8 cellular contexts compared by ENCODE assay signal in genomic region chr2:33069894-33070651, GRCh38.
DNase-seq lines count a peak whose midpoint lies in the region; ATAC-seq and TF ChIP-seq lines count a peak whose summit lies in the region.

No MANE protein-coding gene starts in this region.

- H3K9me3 ChIP-seq in lung (ENCODE audit: control insufficient read depth in 2 of 2, insufficient read depth in 1 of 2, low read length in 1 of 2): no peaks in the 10 kb centered on the region

- H3K4me3 ChIP-seq in lung (no peak overlapping the region), urinary bladder (ENCODE audit: low read depth, low read length) (no peak overlapping the region)

- H3K9me3 Mint-ChIP-seq in brain: peaks cover 0 to 8% (median 3%) of the 10 kb centered on the region in 5 experiments

- peaks cover 29% of the 10 kb centered on the region for H3K4me1 Mint-ChIP-seq in brain

- WGBS in lung, 2 donors: 77 to 88% methylated on average over 10 of the region's 10 CpGs
- 81% methylated on average over 10 of the region's 10 CpGs for WGBS in urinary bladder

- H3K27ac ChIP-seq in lung (ENCODE audit: low read depth in 1 of 2, low read length in 1 of 2) (peak overlapping the region in 1 of 2 donors; percentile 87), urinary bladder (ENCODE audit: low read depth) (peak overlapping the region; percentile 33)

- H3K4me3 Mint-ChIP-seq in brain: peak overlapping the region in 1 of 5 experiments; percentile 18

- H3K4me1 ChIP-seq in lung (ENCODE audit: control insufficient read depth in 2 of 2, insufficient read depth in 2 of 2, low read length in 2 of 2) (peaks cover 7 to 14% of the 10 kb centered on the region in 2 donors), urinary bladder (ENCODE audit: insufficient read depth) (no peaks in the 10 kb centered on the region)

- H3K27me3 Mint-ChIP-seq in brain: no peaks in the 10 kb centered on the region

- H3K36me3 ChIP-seq in lung (ENCODE audit: control insufficient read depth in 2 of 2, insufficient read depth in 2 of 2, low read length in 2 of 2) (no peaks in the 10 kb centered on the region), urinary bladder (ENCODE audit: insufficient read depth) (no peaks in the 10 kb centered on the region)

- peaks cover 7% of the 10 kb centered on the region for H3K36me3 Mint-ChIP-seq in brain

- TF ChIP-seq CTCF in brain (conservative IDR thresholded peaks at IDR 0.05): no peak
- no peak for TF ChIP-seq CTCF in lung (IDR thresholded peaks at IDR 0.05; ENCODE audit: control extremely low read depth, extremely low read depth)

- ATAC-seq in lung (ENCODE audit: insufficient read depth, low FRiP score): peak; percentile 69
- ATAC-seq in GM19452 (IDR thresholded peaks at IDR 0.05; ENCODE audit: unreplicated experiment): no peak

- no peaks in the 10 kb centered on the region for H3K27me3 ChIP-seq in lung (ENCODE audit: control insufficient read depth, insufficient read depth)

- peak; percentile 99 for DNase-seq in EL
- peak; percentile 87 for DNase-seq in HPDE6-E6E7 (ENCODE audit: extremely low spot score)
- DNase-seq in lung (ENCODE audit: low spot score): no peak
- no peak for DNase-seq in DMS114 treated with DMSO at 0.1 percent for 48 hours (lab: John Stamatoyannopoulos, UW; ENCODE audit: unreplicated experiment)
- no peak for DNase-seq in NCI-H128 (lab: John Stamatoyannopoulos, UW; ENCODE audit: unreplicated experiment)

- H3K27ac Mint-ChIP-seq in brain: peak overlapping the region in 3 of 5 experiments; percentile 74 to 87 (median 83)

Comparison
In these comparisons a context has a peak if more than half of its experiments do, and no peak if none do; other contexts are left out.
1. DNase-seq: peak in EL (single experiment) and HPDE6-E6E7 (single experiment); none in lung (single experiment), DMS114 treated with DMSO at 0.1 percent for 48 hours (single experiment) and NCI-H128 (single experiment).